In genomic region chr16:29875206-29875605, GRCh38 we compare ENCODE assay signal across 31 cellular contexts. TPM values are rescaled to one million over a fixed set of nuclear protein-coding genes. Genes with fewer than 3 reads are reported as not detected.
DNase-seq lines count a peak whose midpoint lies in the region; ATAC-seq and TF ChIP-seq lines count a peak whose summit lies in the region.
"Had no signal": no experiment of that assay in that cellular context is flagged by ENCODE, and none has a peak within 500 bp of the region (broad histone marks: within the 10 kb centered on the region; RNA-seq: fewer than 3 reads in every experiment).

No MANE protein-coding gene starts in this region.

- no peak overlapping the region for H3K27ac ChIP-seq in Karpas-422 (ENCODE audit: low read length)
- no peak overlapping the region for H3K27ac ChIP-seq in osteoblast (ENCODE audit: low read depth, low read length)
- H3K27ac ChIP-seq: 22Rv1; A549; BLaER1; BLaER1 treated with 17β-estradiol and CSF1 and Interleukin-3, amounts not matched to agents 10 nM and 100 nM; C4-2B had no signal

- H2AFZ ChIP-seq in Karpas-422 (ENCODE audit: low read length) = no peak overlapping the region
- no peak overlapping the region for H2AFZ ChIP-seq in osteoblast (ENCODE audit: low read length)

- no peak overlapping the region for H3K9ac ChIP-seq in Karpas-422 (ENCODE audit: low read length)
- H3K9ac ChIP-seq: BLaER1; BLaER1 treated with 17β-estradiol and CSF1 and Interleukin-3, amounts not matched to agents 10 nM and 100 nM had no signal

- H3K9me3 ChIP-seq in Karpas-422 (ENCODE audit: low read length) = no peaks in the 10 kb centered on the region
- H3K9me3 ChIP-seq in osteoblast (ENCODE audit: low read depth, low read length) = no peaks in the 10 kb centered on the region
- H3K9me3 ChIP-seq: A549, BE2C, BLaER1, Caco-2 had no signal

- H3K4me1 ChIP-seq in Karpas-422 (ENCODE audit: low read length) = no peaks in the 10 kb centered on the region
- H3K4me1 ChIP-seq in osteoblast (ENCODE audit: insufficient read depth, low read length) = no peaks in the 10 kb centered on the region
- H3K4me1 ChIP-seq: BLaER1; BLaER1 treated with 17β-estradiol and CSF1 and Interleukin-3, amounts not matched to agents 10 nM and 100 nM; Caco-2 had no signal

- H4K20me1 ChIP-seq in Karpas-422 (ENCODE audit: insufficient read depth, low read depth, low read length) (no peaks in the 10 kb centered on the region), osteoblast (ENCODE audit: insufficient read depth, low read length) (no peaks in the 10 kb centered on the region)
- H4K20me1 ChIP-seq: BLaER1; BLaER1 treated with 17β-estradiol and CSF1 and Interleukin-3, amounts not matched to agents 10 nM and 100 nM had no signal

- H3K36me3 ChIP-seq in Karpas-422 (ENCODE audit: insufficient read depth, low read length) (no peaks in the 10 kb centered on the region), osteoblast (ENCODE audit: insufficient read depth, low read length) (no peaks in the 10 kb centered on the region)
- H3K36me3 ChIP-seq: BE2C; BLaER1; BLaER1 treated with 17β-estradiol and CSF1 and Interleukin-3, amounts not matched to agents 10 nM and 100 nM had no signal

- H3K4me2 ChIP-seq in Karpas-422 (ENCODE audit: low read depth, low read length, poor library complexity, severe bottlenecking) = no peak overlapping the region
- no peak overlapping the region for H3K4me2 ChIP-seq in osteoblast (ENCODE audit: insufficient read depth, low read length)
- H3K4me2 ChIP-seq: A549; BLaER1; BLaER1 treated with 17β-estradiol and CSF1 and Interleukin-3, amounts not matched to agents 10 nM and 100 nM had no signal

- H3K4me3 ChIP-seq in Karpas-422 (ENCODE audit: low read length) (no peak overlapping the region), osteoblast (ENCODE audit: insufficient read depth, low read length) (no peak overlapping the region)
- H3K4me3 ChIP-seq: A549; BLaER1; BLaER1 treated with 17β-estradiol and CSF1 and Interleukin-3, amounts not matched to agents 10 nM and 100 nM had no signal

- H3K27me3 ChIP-seq in Karpas-422 (ENCODE audit: low read length) (no peaks in the 10 kb centered on the region), osteoblast (ENCODE audit: insufficient read depth, low read length) (peaks cover 28% of the 10 kb centered on the region)
- H3K27me3 ChIP-seq: BE2C had no signal

- no peaks in the 10 kb centered on the region for H3K79me2 ChIP-seq in Karpas-422 (ENCODE audit: low read length)
- no peaks in the 10 kb centered on the region for H3K79me2 ChIP-seq in osteoblast (ENCODE audit: insufficient read depth, low read length)

- no peaks in the 10 kb centered on the region for H3K9me2 ChIP-seq in Karpas-422 (replicated peaks; ENCODE audit: insufficient read depth, low read length)

- in situ Hi-C loops in G401 (cut with HindIII; ENCODE audit: low sequenced_read_pairs) = no loop called here

- ATAC-seq in GM18519 (IDR thresholded peaks at IDR 0.05; ENCODE audit: low FRiP score, unreplicated experiment) = no peak
- ATAC-seq: CD8-positive, alpha-beta T cell had no signal

- no peak for TF ChIP-seq CTCF in osteoblast (IDR thresholded peaks at IDR 0.05; ENCODE audit: extremely low read depth, low read depth, low read length)

- DNase-seq in G401 (ENCODE audit: low spot score) = peak; percentile 52
- peak; percentile 12 for DNase-seq in Karpas-422
- DNase-seq in osteoblast (ENCODE audit: insufficient read length, low spot score, missing footprints) = peak; percentile 43
- DNase-seq in COLO668 (lab: John Stamatoyannopoulos, UW; ENCODE audit: unreplicated experiment) = no peak
- DNase-seq in hepatic stellate cell (ENCODE audit: low spot score) = no peak
- DNase-seq: 8988T; ACHN; AML-193; BE2C; Caco-2; Calu3; CD4-positive, alpha-beta memory T cell; CD4-positive, alpha-beta T cell; CD4-positive, CD25-positive, alpha-beta regulatory T cell; CD8-positive, alpha-beta memory T cell; CD8-positive, alpha-beta T cell; COR-L47; DMS 273 treated with DMSO at 0.1 percent for 48 hours; DMS153; DMS53; DMS79; DMS79 treated with DMSO at 0.1 percent for 48 hours; DND-41; EL had no signal

RNA-seq across cellular contexts. Expression of gene CDIPT, which starts 12.2 kb away (rescaled TPM):
- 47.7 and 56.2 TPM in 2 replicates for total RNA-seq in G401 (2014; rRNA removed; shearing (Covaris generic))
- 48.1 and 57.4 TPM in 2 replicates for total RNA-seq in Karpas-422 (2014; rRNA removed; shearing (Covaris generic); ENCODE audit: low replicate concordance)
- 105 and 107 TPM in 2 replicates for total RNA-seq in osteoblast

RNA-seq across cellular contexts. Expression of gene SEZ6L2, which starts 24.1 kb away (rescaled TPM):
- 43.5 and 50.4 TPM in 2 replicates for total RNA-seq in G401 (2014; rRNA removed; shearing (Covaris generic))
- 0.04 TPM in 1 of 2 replicates, not detected in the other for total RNA-seq in Karpas-422 (2014; rRNA removed; shearing (Covaris generic); ENCODE audit: low replicate concordance)
- 1.5 and 2.9 TPM in 2 replicates for total RNA-seq in osteoblast
- total RNA-seq: B cell; CD4-positive, alpha-beta T cell; CD4-positive, CD25-positive, alpha-beta regulatory T cell; CD8-positive, alpha-beta T cell had no signal

RNA-seq across cellular contexts. Expression of gene ASPHD1, which starts 25.1 kb away (rescaled TPM):
- 25.5 and 28.5 TPM in 2 replicates for total RNA-seq in G401 (2014; rRNA removed; shearing (Covaris generic))
- total RNA-seq in Karpas-422 (2014; rRNA removed; shearing (Covaris generic); ENCODE audit: low replicate concordance) = 0.19 and 2.2 TPM in 2 replicates
- total RNA-seq in osteoblast = 0.88 and 1.8 TPM in 2 replicates
- total RNA-seq: B cell; CD4-positive, alpha-beta memory T cell; CD4-positive, alpha-beta T cell; CD4-positive, CD25-positive, alpha-beta regulatory T cell; CD8-positive, alpha-beta T cell had no signal

RNA-seq across cellular contexts. Expression of gene KCTD13, which starts 50.8 kb away (rescaled TPM):
- total RNA-seq in G401 (2014; rRNA removed; shearing (Covaris generic)) = 3.2 and 3.9 TPM in 2 replicates
- total RNA-seq in Karpas-422 (2014; rRNA removed; shearing (Covaris generic); ENCODE audit: low replicate concordance) = 14.2 and 52.9 TPM in 2 replicates
- 8.5 and 11.9 TPM in 2 replicates for total RNA-seq in osteoblast

RNA-seq across cellular contexts. Expression of gene MVP, which starts 54.9 kb away (rescaled TPM):
- total RNA-seq in G401 (2014; rRNA removed; shearing (Covaris generic)) = 17.2 and 32.7 TPM in 2 replicates
- 7.8 and 25.7 TPM in 2 replicates for total RNA-seq in Karpas-422 (2014; rRNA removed; shearing (Covaris generic); ENCODE audit: low replicate concordance)
- 273 and 274 TPM in 2 replicates for total RNA-seq in osteoblast

Comparison
In these comparisons a context has a peak if more than half of its experiments do, and no peak if none do; other contexts are left out.
1. DNase-seq: peak in G401 (single experiment), Karpas-422 (single experiment) and osteoblast (single experiment); none in COLO668 (single experiment) and hepatic stellate cell (single experiment).
2. RNA of gene SEZ6L2, which starts 24.1 kb away (total RNA-seq): 43.5 to 50.4 TPM in G401; 1.5 to 2.9 TPM in osteoblast and 0.04 TPM in Karpas-422; every median in the first group is over 10 times any median in the second.